ENCODE assay signal across 10 cellular contexts in the genomic region with DNA sequence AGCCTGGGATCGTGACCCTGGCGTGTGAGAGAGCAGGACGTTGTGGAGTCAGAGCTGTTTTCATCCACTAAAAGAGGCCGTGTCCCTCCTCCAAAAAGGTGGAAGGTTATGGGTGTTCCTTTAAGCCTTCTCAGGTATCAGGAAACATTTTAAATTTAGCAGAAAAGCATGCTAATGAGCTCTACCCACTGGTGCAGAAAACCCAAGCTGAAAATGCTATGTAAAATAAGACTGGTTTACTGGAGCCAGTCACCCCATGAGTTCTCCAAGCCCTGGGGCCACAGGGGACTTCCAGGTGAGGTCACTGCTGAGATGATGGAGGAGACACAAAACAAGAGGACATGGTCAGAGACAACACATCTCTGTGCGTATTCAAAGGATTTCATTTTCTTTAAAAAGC. TPM values are rescaled to one million over a fixed set of nuclear protein-coding genes. Genes with fewer than 3 reads are reported as not detected.
DNase-seq lines count a peak whose midpoint lies in the region; ATAC-seq and TF ChIP-seq lines count a peak whose summit lies in the region.
"Had no signal": no experiment of that assay in that cellular context is flagged by ENCODE, and none has a peak within 500 bp of the region (broad histone marks: within the 10 kb centered on the region; RNA-seq: fewer than 3 reads in every experiment).

No MANE protein-coding gene starts in this region.

- H3K27ac Mint-ChIP-seq in activated T-cell treated with anti-CD3 and anti-CD28 coated beads, Interleukin-2, amount 50 U/mL, for 72 hours = peak overlapping the region; percentile 89
- H3K27ac Mint-ChIP-seq in central memory CD8-positive, alpha-beta T cell (ENCODE audit: low read depth) = peak overlapping the region; percentile 68

- H3K4me1 ChIP-seq in thyroid gland = peaks cover 27 to 84% of the 10 kb centered on the region in 2 donors

- no peaks in the 10 kb centered on the region for H3K9me3 ChIP-seq in thyroid gland

- TF ChIP-seq CTCF in thyroid gland (IDR thresholded peaks at IDR 0.05) = no peak

- ATAC-seq in activated T-cell treated with anti-CD3 and anti-CD28 coated beads, Interleukin-2, amount 50 U/mL, for 72 hours (replicated peaks in 1 of 2) = peak; percentile 66 to 79
- ATAC-seq in HG03039 (IDR thresholded peaks at IDR 0.05; ENCODE audit: unreplicated experiment) = peak; percentile 62
- ATAC-seq in central memory CD8-positive, alpha-beta T cell (replicated peaks; ENCODE audit: extremely low read depth, poor library complexity, severe bottlenecking) = no peak
- ATAC-seq: HCT116 had no signal

- intact Hi-C loops in thyroid gland (cut with DNase I) = no loop called here

- peaks cover 17% of the 10 kb centered on the region for H3K4me1 Mint-ChIP-seq in activated T-cell treated with anti-CD3 and anti-CD28 coated beads, Interleukin-2, amount 50 U/mL, for 72 hours (ENCODE audit: low read depth)
- H3K4me1 Mint-ChIP-seq in central memory CD8-positive, alpha-beta T cell = no peaks in the 10 kb centered on the region

- no peaks in the 10 kb centered on the region for H3K9me3 Mint-ChIP-seq in activated T-cell treated with anti-CD3 and anti-CD28 coated beads, Interleukin-2, amount 50 U/mL, for 72 hours
- H3K9me3 Mint-ChIP-seq in central memory CD8-positive, alpha-beta T cell = no peaks in the 10 kb centered on the region

- no peaks in the 10 kb centered on the region for H3K27me3 ChIP-seq in thyroid gland

- no peaks in the 10 kb centered on the region for H3K27me3 Mint-ChIP-seq in activated T-cell treated with anti-CD3 and anti-CD28 coated beads, Interleukin-2, amount 50 U/mL, for 72 hours (ENCODE audit: low read depth)
- no peaks in the 10 kb centered on the region for H3K27me3 Mint-ChIP-seq in central memory CD8-positive, alpha-beta T cell

- peak in 1 of 2 donors; percentile 31 for DNase-seq in activated T-cell treated with anti-CD3 and anti-CD28 coated beads, Interleukin-2, amount 50 U/mL, for 72 hours
- DNase-seq in activated T-cell treated with anti-CD3 and anti-CD28 coated beads for 4 hours (no peak), thyroid gland (no peak), HuH-7 (ENCODE audit: low spot score) (no peak), T1000 (lab: John Stamatoyannopoulos, UW) (no peak), inferior parietal cortex (ENCODE audit: extremely low spot score) (no peak)
- no peak for DNase-seq in central memory CD8-positive, alpha-beta T cell (ENCODE audit: low spot score in 2 of 2)
- DNase-seq: NCI-H2171 had no signal

- no peak for TF ChIP-seq POLR2A in thyroid gland (IDR thresholded peaks at IDR 0.05)

- peaks cover 43 to 48% of the 10 kb centered on the region in 2 donors for H3K36me3 ChIP-seq in thyroid gland

- peaks cover 4 to 18% of the 10 kb centered on the region in 2 donors for H3K36me3 Mint-ChIP-seq in activated T-cell treated with anti-CD3 and anti-CD28 coated beads, Interleukin-2, amount 50 U/mL, for 72 hours (ENCODE audit: insufficient read depth in 2 of 2)
- peaks cover 25% of the 10 kb centered on the region for H3K36me3 Mint-ChIP-seq in central memory CD8-positive, alpha-beta T cell (ENCODE audit: insufficient read depth)

- H3K4me3 ChIP-seq in thyroid gland (replicated peaks in 1 of 3) = no peak overlapping the region

- 83 to 93% methylated on average over 5 of the region's 5 CpGs for WGBS in thyroid gland, 2 donors

- peak overlapping the region in 1 of 2 donors; percentile 33 for H3K4me3 Mint-ChIP-seq in activated T-cell treated with anti-CD3 and anti-CD28 coated beads, Interleukin-2, amount 50 U/mL, for 72 hours
- no peak overlapping the region for H3K4me3 Mint-ChIP-seq in central memory CD8-positive, alpha-beta T cell

- peak overlapping the region in 2 of 3 donors; percentile 48 to 61 for H3K27ac ChIP-seq in thyroid gland

RNA-seq across cellular contexts. Expression of a gene that starts 14.0 kb away (rescaled TPM):
- total RNA-seq in activated T-cell treated with anti-CD3 and anti-CD28 coated beads, Interleukin-2, amount 50 U/mL, for 72 hours = 10 to 100 TPM; 52.3 to 63.7 TPM
- total RNA-seq in thyroid gland = 100 to 1,000 TPM in 1 of 4 donors, 10 to 100 TPM in 3; 22.5 to 197 (median 32.3) TPM
